Comparison of ENCODE assay signal across 8 cellular contexts in the genomic region with DNA sequence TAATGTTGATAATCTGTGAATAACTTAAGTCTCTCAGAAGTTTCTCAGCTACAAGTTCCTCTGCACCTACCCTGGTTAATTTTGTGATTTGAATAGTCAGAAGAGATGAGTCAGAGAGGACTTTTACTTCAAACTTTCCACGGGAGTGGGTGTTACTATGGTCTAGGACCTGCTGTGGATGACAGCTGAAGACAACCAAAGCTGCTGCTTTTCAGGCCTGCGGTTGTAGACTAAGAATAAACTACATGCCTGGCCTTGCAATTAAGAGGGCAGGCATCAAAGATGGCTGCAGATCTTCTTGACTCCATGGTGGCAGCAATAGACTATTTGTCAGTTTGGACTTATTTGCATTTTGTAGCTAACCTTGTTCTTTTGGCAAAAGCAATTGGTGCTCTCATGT.
DNase-seq lines count a peak whose midpoint lies in the region; ATAC-seq lines count a peak whose summit lies in the region.

No MANE protein-coding gene starts in this region.

- H3K4me1 Mint-ChIP-seq in stimulated activated memory B cell treated with anti-CD40 and anti-IgM and Interleukin-4, amounts not matched to agents 10 μg/mL and 1 μg/mL and 100 μg/mL, for 72 hours, result no peaks in the 10 kb centered on the region

- no peak overlapping the region for H3K27ac Mint-ChIP-seq in activated naive CD4-positive, alpha-beta T cell treated with anti-CD3 and anti-CD28 coated beads, Interleukin-2, amount 50 U/mL, for 72 hours
- no peak overlapping the region for H3K27ac Mint-ChIP-seq in stimulated activated memory B cell treated with anti-CD40 and anti-IgM and Interleukin-4, amounts not matched to agents 10 μg/mL and 1 μg/mL and 100 μg/mL, for 72 hours

- ATAC-seq in HG03139 (IDR thresholded peaks at IDR 0.05; ENCODE audit: unreplicated experiment), result peak; percentile 78
- ATAC-seq in activated naive CD4-positive, alpha-beta T cell treated with anti-CD3 and anti-CD28 coated beads, Interleukin-2, amount 50 U/mL, for 72 hours, result peak; percentile 95 to 99
- peak; percentile 92 for ATAC-seq in stimulated activated memory B cell treated with anti-CD40 and anti-IgM and Interleukin-4, amounts not matched to agents 10 μg/mL and 1 μg/mL and 100 μg/mL, for 72 hours

- DNase-seq in activated T-cell treated with anti-CD3 and anti-CD28 coated beads for 24 hours (ENCODE audit: low read depth) (peak; percentile 47), T1000 (lab: John Stamatoyannopoulos, UW) (no peak), amniotic stem cell (lab: John Stamatoyannopoulos, UW) (no peak), RPMI8226 (no peak)
- no peak for DNase-seq in activated T-cell treated with anti-CD3 and anti-CD28 coated beads, Interleukin-2, amount 50 U/mL, for 1 hour
- peak in 1 of 2 donors; percentile 18 for DNase-seq in activated naive CD4-positive, alpha-beta T cell treated with anti-CD3 and anti-CD28 coated beads, Interleukin-2, amount 50 U/mL, for 72 hours (ENCODE audit: low spot score in 2 of 2)

- no peak overlapping the region for H3K4me3 Mint-ChIP-seq in stimulated activated memory B cell treated with anti-CD40 and anti-IgM and Interleukin-4, amounts not matched to agents 10 μg/mL and 1 μg/mL and 100 μg/mL, for 72 hours

- H3K36me3 Mint-ChIP-seq in activated naive CD4-positive, alpha-beta T cell treated with anti-CD3 and anti-CD28 coated beads, Interleukin-2, amount 50 U/mL, for 72 hours, result no peaks in the 10 kb centered on the region
- H3K36me3 Mint-ChIP-seq in stimulated activated memory B cell treated with anti-CD40 and anti-IgM and Interleukin-4, amounts not matched to agents 10 μg/mL and 1 μg/mL and 100 μg/mL, for 72 hours, result no peaks in the 10 kb centered on the region

- no peaks in the 10 kb centered on the region for H3K27me3 Mint-ChIP-seq in stimulated activated memory B cell treated with anti-CD40 and anti-IgM and Interleukin-4, amounts not matched to agents 10 μg/mL and 1 μg/mL and 100 μg/mL, for 72 hours

- H3K9me3 Mint-ChIP-seq in activated naive CD4-positive, alpha-beta T cell treated with anti-CD3 and anti-CD28 coated beads, Interleukin-2, amount 50 U/mL, for 72 hours, result peaks cover 0 to 9% of the 10 kb centered on the region in 2 donors
- H3K9me3 Mint-ChIP-seq in stimulated activated memory B cell treated with anti-CD40 and anti-IgM and Interleukin-4, amounts not matched to agents 10 μg/mL and 1 μg/mL and 100 μg/mL, for 72 hours, result no peaks in the 10 kb centered on the region
